ENCODE assay signal across 21 cellular contexts in genomic region chr13:73578251-73578875, GRCh38.
"Had no signal": no experiment of that assay in that cellular context is flagged by ENCODE, and none has a peak within 500 bp of the region (broad histone marks: within the 10 kb centered on the region; RNA-seq: fewer than 3 reads in every experiment).

No MANE protein-coding gene starts in this region.

- H3K27me3 ChIP-seq: dorsolateral prefrontal cortex had no signal

- H3K9ac ChIP-seq: parathyroid adenoma had no signal

- ATAC-seq: activated CD8-positive, alpha-beta T cell treated with anti-CD3 and anti-CD28 coated beads for 36 hours; activated T-cell treated with anti-CD3 and anti-CD28 coated beads, Interleukin-2, amount 50 U/mL, for 72 hours; naive thymus-derived CD8-positive, alpha-beta T cell; WTC11 had no signal

- H3K27ac ChIP-seq: dorsolateral prefrontal cortex, parathyroid adenoma had no signal

- H3K4me3 ChIP-seq: dorsolateral prefrontal cortex had no signal

- DNase-seq: activated CD4-positive, alpha-beta T cell treated with anti-CD3 and anti-CD28 coated beads for 4 hours; activated CD8-positive, alpha-beta memory T cell treated with anti-CD3 and anti-CD28 coated beads, Interleukin-2, amount 50 U/mL, for 4 hours; activated CD8-positive, alpha-beta T cell treated with anti-CD3 and anti-CD28 coated beads for 36 hours; activated gamma-delta T cell treated with Interleukin-2 at 50 U/mL for 16 hours; activated T-cell treated with anti-CD3 and anti-CD28 coated beads, Interleukin-2, amount 50 U/mL, for 72 hours; anterior cingulate cortex; dorsolateral prefrontal cortex; endodermal cell; foreskin fibroblast; glutamatergic neuron; mesenchymal stem cell; naive thymus-derived CD8-positive, alpha-beta T cell; small intestine; stimulated activated CD4-positive, alpha-beta T cell treated with anti-CD3 and anti-CD28 coated beads, Interleukin-4, amount 100 ng/mL, for 4 hours; stimulated activated CD8-positive, alpha-beta memory T cell treated with anti-CD3 and anti-CD28 coated beads, Interleukin-4, amount 100 ng/mL, for 48 hours; stimulated activated naive CD4-positive, alpha-beta T cell treated with Interleukin-2 at 50 U/mL for 16 hours; substantia nigra; T-helper 2 cell; trophoblast cell had no signal

- H3K79me2 ChIP-seq: parathyroid adenoma had no signal

- H2AFZ ChIP-seq: parathyroid adenoma had no signal

- H3K4me1 ChIP-seq: parathyroid adenoma had no signal
